12 cellular contexts compared by ENCODE assay signal in genomic region chr1:183030053-183030452, GRCh38. TPM values are rescaled to one million over a fixed set of nuclear protein-coding genes. Genes with fewer than 3 reads are reported as not detected.
DNase-seq lines count a peak whose midpoint lies in the region; ATAC-seq and TF ChIP-seq lines count a peak whose summit lies in the region.
"Had no signal": no experiment of that assay in that cellular context is flagged by ENCODE, and none has a peak within 500 bp of the region (broad histone marks: within the 10 kb centered on the region; RNA-seq: fewer than 3 reads in every experiment).

No MANE protein-coding gene starts in this region.

- no peaks in the 10 kb centered on the region for H3K9me3 ChIP-seq in right atrium auricular region
- no peaks in the 10 kb centered on the region for H3K9me3 ChIP-seq in upper lobe of right lung

- DNase-seq in Right ventricle myocardium inferior (ENCODE audit: missing footprints): no peak
- DNase-seq in right atrium auricular region (ENCODE audit: low spot score): no peak
- DNase-seq in SK-MEL-5 (ENCODE audit: low read depth, low spot score): peak; percentile 38
- DNase-seq in left ventricle myocardium superior: no peak
- no peak for DNase-seq in upper lobe of right lung
- DNase-seq in D341Med (ENCODE audit: low spot score): no peak
- DNase-seq in stimulated activated CD8-positive, alpha-beta memory T cell treated with anti-CD3 and anti-CD28 coated beads, Interleukin-4, amount 100 ng/mL, for 48 hours: no peak
- DNase-seq in NCI-H1048 (lab: John Stamatoyannopoulos, UW): no peak
- DNase-seq: activated CD8-positive, alpha-beta memory T cell treated with anti-CD3 and anti-CD28 coated beads, Interleukin-2, amount 10 ng/mL, durations not matched to agents 7 days and 5 days; amygdala; NCI-H1105 treated with DMSO at 0.1 percent for 48 hours; stimulated activated naive B cell treated with anti-CD40 and anti-IgM and Interleukin-4, amounts not matched to agents 10 μg/mL and 1 μg/mL and 100 μg/mL, for 72 hours had no signal

- peak; percentile 36 for ATAC-seq in Right ventricle myocardium inferior
- ATAC-seq in left ventricle myocardium superior: peak; percentile 17
- peak; percentile 88 for ATAC-seq in upper lobe of right lung
- ATAC-seq: activated CD8-positive, alpha-beta memory T cell treated with anti-CD3 and anti-CD28 coated beads, Interleukin-2, amount 10 ng/mL, durations not matched to agents 7 days and 5 days; stimulated activated naive B cell treated with anti-CD40 and anti-IgM and Interleukin-4, amounts not matched to agents 10 μg/mL and 1 μg/mL and 100 μg/mL, for 72 hours had no signal

- in situ Hi-C loops in SK-MEL-5 (cut with HindIII; ENCODE audit: low pct_unique_long_range_greater_than_20kb, low sequenced_read_pairs): no loop called here

- no peaks in the 10 kb centered on the region for H3K27me3 ChIP-seq in right atrium auricular region
- no peaks in the 10 kb centered on the region for H3K27me3 ChIP-seq in upper lobe of right lung

- H3K4me1 ChIP-seq in right atrium auricular region (peaks cover 0 to 54% of the 10 kb centered on the region in 2 donors), upper lobe of right lung (peaks cover 49% of the 10 kb centered on the region)

- H3K27ac ChIP-seq in right atrium auricular region (no peak overlapping the region), upper lobe of right lung (no peak overlapping the region)

- no peak overlapping the region for H3K4me3 ChIP-seq in right atrium auricular region
- peak overlapping the region; percentile 4 for H3K4me3 ChIP-seq in upper lobe of right lung

- intact Hi-C loops in Right ventricle myocardium inferior (cut with DNase I) (no loop called here), left ventricle myocardium superior (cut with micrococcal nuclease) (no loop called here), upper lobe of right lung (cut with DNase I) (no loop called here)

- H3K36me3 ChIP-seq in right atrium auricular region: no peaks in the 10 kb centered on the region
- H3K36me3 ChIP-seq in upper lobe of right lung: no peaks in the 10 kb centered on the region

- TF ChIP-seq CTCF in right atrium auricular region (IDR thresholded peaks at IDR 0.05): no peak
- TF ChIP-seq CTCF in upper lobe of right lung (IDR thresholded peaks at IDR 0.05): no peak

RNA-seq across cellular contexts. Expression of gene LAMC1, which starts 6.8 kb away (rescaled TPM):
- total RNA-seq in Right ventricle myocardium inferior (100 TPM), right atrium auricular region (100 to 1,000 TPM; 154 to 159 TPM), left ventricle myocardium superior (98.7 TPM), upper lobe of right lung (120 TPM)
- total RNA-seq in SK-MEL-5 (2014; rRNA removed; shearing (Covaris generic)): 114 and 138 TPM in 2 replicates
- polyA plus RNA-seq in SK-MEL-5 (2015; cell fraction: cytosol; rRNA removed): 157 and 209 TPM in 2 replicates
- polyA plus RNA-seq in SK-MEL-5 (2015; cell fraction: nucleus; rRNA removed): 47.1 and 60.2 TPM in 2 replicates

Comparison
In these comparisons a context has a peak if more than half of its experiments do, and no peak if none do; other contexts are left out.
1. ATAC-seq: peak in every context shown above with its lines; median percentile 88 in upper lobe of right lung; 36 in Right ventricle myocardium inferior; 17 in left ventricle myocardium superior.